Comparison of ENCODE assay signal across 21 cellular contexts in genomic region chr10:86744067-86744725, GRCh38. TPM values are rescaled to one million over a fixed set of nuclear protein-coding genes. Genes with fewer than 3 reads are reported as not detected.
DNase-seq lines count a peak whose midpoint lies in the region; ATAC-seq and TF ChIP-seq lines count a peak whose summit lies in the region.
"Had no signal": no experiment of that assay in that cellular context is flagged by ENCODE, and none has a peak within 500 bp of the region (broad histone marks: within the 10 kb centered on the region; RNA-seq: fewer than 3 reads in every experiment).

No MANE protein-coding gene starts in this region.

- H2BK5ac ChIP-seq in IMR-90 (ENCODE audit: low read depth, low read length, poor library complexity, severe bottlenecking) = no peak overlapping the region

- H2AK5ac ChIP-seq in IMR-90 (ENCODE audit: low read depth, low read length) = no peak overlapping the region

- H3K23ac ChIP-seq in IMR-90 (ENCODE audit: low read depth, low read length) = no peak overlapping the region

- H3K4me3 ChIP-seq in IMR-90 (ENCODE audit: insufficient read depth, low read depth, low read length) (no peak overlapping the region), choroid plexus epithelial cell (ENCODE audit: low read depth, low read length) (no peak overlapping the region), right lobe of liver (no peak overlapping the region), stomach smooth muscle (ENCODE audit: low read length in 2 of 2) (no peak overlapping the region), WERI-Rb-1 (ENCODE audit: low read depth, low read length) (no peak overlapping the region)
- H3K4me3 ChIP-seq: GM23248 had no signal

- dilution Hi-C loops in IMR-90 (cut with HindIII; ENCODE audit: low sequenced_read_pairs, unreplicated experiment) = no loop called here

- DNase-seq in IMR-90 (no peak), choroid plexus epithelial cell (ENCODE audit: low read depth) (peak; percentile 46), right lobe of liver (no peak), superior temporal gyrus (ENCODE audit: extremely low spot score) (no peak), WERI-Rb-1 (no peak)
- DNase-seq in activated naive CD4-positive, alpha-beta T cell (lab: John Stamatoyannopoulos, UW) = no peak
- no peak for DNase-seq in stimulated activated naive B cell treated with anti-CD40 and anti-IgM and Interleukin-4, amounts not matched to agents 10 μg/mL and 1 μg/mL and 100 μg/mL, for 72 hours
- DNase-seq: activated CD4-positive, alpha-beta T cell treated with anti-CD3 and anti-CD28 coated beads for 36 hours; activated effector memory CD4-positive, alpha-beta T cell treated with Interleukin-2 at 50 U/mL for 16 hours; anterior cingulate cortex; CD8-positive, alpha-beta memory T cell; cortex of kidney; DND-41; GM23248; NCI-H1436 treated with DMSO at 0.1 percent for 48 hours; SK-N-SH; T1000 had no signal

- H3K4me1 ChIP-seq in IMR-90 (ENCODE audit: control insufficient read depth, insufficient read depth, low read length) (peaks cover 3% of the 10 kb centered on the region), right lobe of liver (no peaks in the 10 kb centered on the region), stomach smooth muscle (ENCODE audit: control insufficient read depth, insufficient read depth, low read length) (peaks cover 23% of the 10 kb centered on the region)

- H2BK120ac ChIP-seq in IMR-90 (ENCODE audit: low read depth, low read length) = no peak overlapping the region

- H3K27me3 ChIP-seq in IMR-90 (ENCODE audit: control insufficient read depth, insufficient read depth, low read length) = no peaks in the 10 kb centered on the region
- H3K27me3 ChIP-seq in right lobe of liver = no peaks in the 10 kb centered on the region
- no peaks in the 10 kb centered on the region for H3K27me3 ChIP-seq in stomach smooth muscle (ENCODE audit: control insufficient read depth in 1 of 2, insufficient read depth in 2 of 2, low read length in 2 of 2)
- H3K27me3 ChIP-seq in WERI-Rb-1 (ENCODE audit: insufficient read depth, low read depth, severe bottlenecking) = no peaks in the 10 kb centered on the region

- H2BK20ac ChIP-seq in IMR-90 (ENCODE audit: low read depth, low read length) = no peak overlapping the region

- peak; percentile 25; the same call in 1 of the 2 replicates for ATAC-seq in IMR-90 (ENCODE audit: low read depth)
- ATAC-seq in right lobe of liver = peak in 3 of 4 donors; percentile 36 to 51 (median 44)
- no peak for ATAC-seq in stimulated activated naive B cell treated with anti-CD40 and anti-IgM and Interleukin-4, amounts not matched to agents 10 μg/mL and 1 μg/mL and 100 μg/mL, for 72 hours (replicated peaks)
- ATAC-seq: activated CD4-positive, alpha-beta T cell treated with anti-CD3 and anti-CD28 coated beads for 36 hours; natural killer cell treated with Interleukin-12 subunit alpha and Interleukin-12 subunit beta and Interleukin-15 and Interleukin-18, amount 100 ng/mL, for 72 hours; Panc1 had no signal

- H3K4me3 Mint-ChIP-seq in stimulated activated naive B cell treated with anti-CD40 and anti-IgM and Interleukin-4, amounts not matched to agents 10 μg/mL and 1 μg/mL and 100 μg/mL, for 72 hours = no peak overlapping the region
- H3K4me3 Mint-ChIP-seq: activated CD4-positive, alpha-beta T cell treated with anti-CD3 and anti-CD28 coated beads for 36 hours; CD8-positive, alpha-beta memory T cell; natural killer cell treated with Interleukin-12 subunit alpha and Interleukin-12 subunit beta and Interleukin-15 and Interleukin-18, amount 100 ng/mL, for 72 hours had no signal

- H3K4ac ChIP-seq in IMR-90 (ENCODE audit: low read depth, low read length) = no peak overlapping the region

- no peaks in the 10 kb centered on the region for H3K9me3 ChIP-seq in IMR-90 (ENCODE audit: control insufficient read depth, insufficient read depth, low read length)
- H3K9me3 ChIP-seq in right lobe of liver = no peaks in the 10 kb centered on the region
- no peaks in the 10 kb centered on the region for H3K9me3 ChIP-seq in stomach smooth muscle (ENCODE audit: control insufficient read depth in 2 of 2, low read length in 2 of 2)
- no peaks in the 10 kb centered on the region for H3K9me3 ChIP-seq in WERI-Rb-1 (ENCODE audit: severe bottlenecking)
- H3K9me3 ChIP-seq: SK-N-SH had no signal

- H2AFZ ChIP-seq in IMR-90 (replicated peaks; ENCODE audit: low read length, poor library complexity) = no peak overlapping the region
- H2AFZ ChIP-seq: GM23248 had no signal

- H3K36me3 ChIP-seq in IMR-90 (ENCODE audit: control insufficient read depth, insufficient read depth, low read length) (no peaks in the 10 kb centered on the region), right lobe of liver (no peaks in the 10 kb centered on the region), stomach smooth muscle (ENCODE audit: control insufficient read depth in 2 of 2, insufficient read depth in 2 of 2, low read length in 2 of 2) (no peaks in the 10 kb centered on the region), WERI-Rb-1 (no peaks in the 10 kb centered on the region)

- no peak overlapping the region for H3K9ac ChIP-seq in IMR-90 (ENCODE audit: low read depth, low read length)
- H3K9ac ChIP-seq in stomach smooth muscle (ENCODE audit: low read length in 2 of 2) = peak overlapping the region; percentile 6 to 58
- H3K9ac ChIP-seq: GM23248, SK-N-SH had no signal

- H3K27ac Mint-ChIP-seq in stimulated activated naive B cell treated with anti-CD40 and anti-IgM and Interleukin-4, amounts not matched to agents 10 μg/mL and 1 μg/mL and 100 μg/mL, for 72 hours = no peak overlapping the region
- H3K27ac Mint-ChIP-seq: activated CD4-positive, alpha-beta T cell treated with anti-CD3 and anti-CD28 coated beads for 36 hours; CD8-positive, alpha-beta memory T cell; natural killer cell treated with Interleukin-12 subunit alpha and Interleukin-12 subunit beta and Interleukin-15 and Interleukin-18, amount 100 ng/mL, for 72 hours; progenitor cell of endocrine pancreas had no signal

- POLR2A ChIA-PET in IMR-90 (lab: Charles Lee; ENCODE audit: unreplicated experiment) = no interaction called here

- 83% methylated on average over 3 of the region's 7 CpGs; no CpG with 5 or more reads in 1 of the 2 experiments for WGBS in IMR-90 (ENCODE audit: extremely low coverage in 2 of 2, insufficient read length in 1 of 2), 2 experiments
- 43% methylated on average over 4 of the region's 7 CpGs for WGBS in right lobe of liver (ENCODE audit: insufficient coverage, low coverage, low lambda C conversion rate, missing lambda C conversion rate)

- peaks cover 6% of the 10 kb centered on the region in 2 donors for H3K4me1 Mint-ChIP-seq in stimulated activated naive B cell treated with anti-CD40 and anti-IgM and Interleukin-4, amounts not matched to agents 10 μg/mL and 1 μg/mL and 100 μg/mL, for 72 hours
- H3K4me1 Mint-ChIP-seq: activated CD4-positive, alpha-beta T cell treated with anti-CD3 and anti-CD28 coated beads for 36 hours; CD8-positive, alpha-beta memory T cell had no signal

- intact Hi-C loops in IMR-90 (cut with micrococcal nuclease) (no loop called here), right lobe of liver (cut with DNase I) (no loop called here)

- no peak overlapping the region for H4K8ac ChIP-seq in IMR-90 (ENCODE audit: low read depth in 2 of 2, low read length in 2 of 2)

- CTCF ChIA-PET in IMR-90 (lab: Yijun Ruan, JAX) = no interaction called here

- H2BK15ac ChIP-seq in IMR-90 (ENCODE audit: low read depth, low read length) = no peak overlapping the region

- H3K27ac ChIP-seq in IMR-90 (ENCODE audit: insufficient read depth, low read length) (no peak overlapping the region), right lobe of liver (no peak overlapping the region), stomach smooth muscle (ENCODE audit: low read length) (peak overlapping the region; percentile 85), WERI-Rb-1 (no peak overlapping the region)
- H3K27ac ChIP-seq: GM23248 had no signal

- no peak for TF ChIP-seq RAD21 in IMR-90 (IDR thresholded peaks at IDR 0.05; ENCODE audit: low read length)

- BruUV-seq in IMR-90 (replicated peaks; lab: Mats Ljungman, UMichigan) = no TSS peak

- TF ChIP-seq CTCF in IMR-90 (conservative IDR thresholded peaks at IDR 0.05; ENCODE audit: low read depth, low read length) (no peak), choroid plexus epithelial cell (conservative IDR thresholded peaks at IDR 0.05; ENCODE audit: low read depth, low read length) (no peak), right lobe of liver (IDR thresholded peaks at IDR 0.05) (no peak), WERI-Rb-1 (IDR thresholded peaks at IDR 0.05; ENCODE audit: low read depth, low read length) (no peak)

- H2AK9ac ChIP-seq in IMR-90 (replicated peaks; ENCODE audit: low read depth, low read length, poor library complexity) = no peak overlapping the region

- H3K9me1 ChIP-seq in IMR-90 (ENCODE audit: insufficient read depth, low read length) = peaks cover 3% of the 10 kb centered on the region; the same call in 1 of the 2 replicates

- in situ Hi-C loops in IMR-90 (cut with MboI; ENCODE audit: low sequenced_read_pairs) = no loop called here

- no peak for TF ChIP-seq POLR2A in IMR-90 (IDR thresholded peaks at IDR 0.05; ENCODE audit: low read depth, low read length)
- no peak for TF ChIP-seq POLR2A in right lobe of liver (IDR thresholded peaks at IDR 0.05)

- H3K18ac ChIP-seq in IMR-90 (ENCODE audit: low read depth, low read length) = no peak overlapping the region

- H3K27me3 Mint-ChIP-seq in stimulated activated naive B cell treated with anti-CD40 and anti-IgM and Interleukin-4, amounts not matched to agents 10 μg/mL and 1 μg/mL and 100 μg/mL, for 72 hours = peaks cover 21 to 40% of the 10 kb centered on the region in 2 donors
- H3K27me3 Mint-ChIP-seq: activated CD4-positive, alpha-beta T cell treated with anti-CD3 and anti-CD28 coated beads for 36 hours had no signal

- H3K36me3 Mint-ChIP-seq in stimulated activated naive B cell treated with anti-CD40 and anti-IgM and Interleukin-4, amounts not matched to agents 10 μg/mL and 1 μg/mL and 100 μg/mL, for 72 hours = no peaks in the 10 kb centered on the region
- H3K36me3 Mint-ChIP-seq: CD8-positive, alpha-beta memory T cell; natural killer cell treated with Interleukin-12 subunit alpha and Interleukin-12 subunit beta and Interleukin-15 and Interleukin-18, amount 100 ng/mL, for 72 hours had no signal

- no peak overlapping the region for H3K4me2 ChIP-seq in IMR-90 (ENCODE audit: low read depth, low read length)
- H3K4me2 ChIP-seq: SK-N-SH had no signal

- no peak overlapping the region for H4K91ac ChIP-seq in IMR-90 (ENCODE audit: insufficient read depth, low read depth, low read length)

- no peak overlapping the region for H3K56ac ChIP-seq in IMR-90 (ENCODE audit: extremely low read depth, insufficient read depth, low read length)

- H3K79me1 ChIP-seq in IMR-90 (ENCODE audit: low read depth in 1 of 2, low read length in 2 of 2) = no peaks in the 10 kb centered on the region; a peak in 2 of 4 replicates

- no peak overlapping the region for H4K5ac ChIP-seq in IMR-90 (ENCODE audit: low read depth, low read length)

- no peak overlapping the region for H3K14ac ChIP-seq in IMR-90 (replicated peaks; ENCODE audit: low read depth, low read length)

- no peaks in the 10 kb centered on the region for H3K9me3 Mint-ChIP-seq in stimulated activated naive B cell treated with anti-CD40 and anti-IgM and Interleukin-4, amounts not matched to agents 10 μg/mL and 1 μg/mL and 100 μg/mL, for 72 hours
- H3K9me3 Mint-ChIP-seq: CD8-positive, alpha-beta memory T cell; natural killer cell treated with Interleukin-12 subunit alpha and Interleukin-12 subunit beta and Interleukin-15 and Interleukin-18, amount 100 ng/mL, for 72 hours had no signal

- H4K20me1 ChIP-seq in IMR-90 (ENCODE audit: insufficient read depth, low read length) = no peaks in the 10 kb centered on the region

RNA-seq across cellular contexts. Expression of gene BMPR1A, which starts 12.2 kb away (rescaled TPM):
- total RNA-seq in IMR-90 (2012; rRNA removed) (93.7 and 94.7 TPM in 2 replicates), right lobe of liver (10 to 100 TPM in 5 of 6 experiments, 1 to 10 TPM in 1; 9.9 to 20.4 (median 12.4) TPM)
- 13.5 and 15.9 TPM in 2 replicates for polyA plus RNA-seq in IMR-90 (2012; rRNA removed)
- 3.4 and 4.9 TPM in 2 replicates for polyA plus RNA-seq in IMR-90 (2012; cell fraction: cytosol; rRNA removed)
- polyA plus RNA-seq in IMR-90 (2012; cell fraction: nucleus; rRNA removed; ENCODE audit: low replicate concordance) = 1.3 and 16.0 TPM in 2 replicates

Comparison
In these comparisons a context has a peak if more than half of its experiments do, and no peak if none do; other contexts are left out.
1. ATAC-seq: peak in IMR-90 (single experiment) and right lobe of liver (3 of 4); none in stimulated activated naive B cell treated with anti-CD40 and anti-IgM and Interleukin-4, amounts not matched to agents 10 μg/mL and 1 μg/mL and 100 μg/mL, for 72 hours (0 of 2).